18 cellular contexts compared by ENCODE assay signal in genomic region chr6:108731229-108731565, GRCh38.
"Had no signal": no experiment of that assay in that cellular context is flagged by ENCODE, and none has a peak within 500 bp of the region (broad histone marks: within the 10 kb centered on the region; RNA-seq: fewer than 3 reads in every experiment).

No MANE protein-coding gene starts in this region.

- H3K36me3 Mint-ChIP-seq: activated naive CD4-positive, alpha-beta T cell treated with anti-CD3 and anti-CD28 coated beads, Interleukin-2, amount 50 U/mL, for 72 hours had no signal

- H3K4me3 ChIP-seq: colonic mucosa, lung, ovary, sigmoid colon had no signal

- H3K9me3 ChIP-seq: colonic mucosa, ovary, sigmoid colon, thoracic aorta had no signal

- H3K9me3 Mint-ChIP-seq: activated B cell treated with CpG ODN at 0.5 μM for 24 hours; activated CD4-positive, alpha-beta T cell treated with anti-CD3 and anti-CD28 coated beads, Interleukin-2, amount 10 ng/mL, durations not matched to agents 24 days and 14 days; activated naive CD4-positive, alpha-beta T cell treated with anti-CD3 and anti-CD28 coated beads, Interleukin-2, amount 50 U/mL, for 72 hours; activated T-cell treated with anti-CD3 and anti-CD28 coated beads, Interleukin-2, amount 50 U/mL, for 72 hours; neural crest cell had no signal

- DNase-seq: activated B cell treated with CpG ODN at 0.5 μM for 24 hours; activated CD4-positive, alpha-beta T cell treated with anti-CD3 and anti-CD28 coated beads, Interleukin-2, amount 10 ng/mL, durations not matched to agents 24 days and 14 days; activated CD8-positive, alpha-beta memory T cell treated with anti-CD3 and anti-CD28 coated beads, Interleukin-2, amount 50 U/mL, for 48 hours; activated gamma-delta T cell; activated T-cell treated with anti-CD3 and anti-CD28 coated beads, Interleukin-2, amount 50 U/mL, for 72 hours; caudate nucleus; colonic mucosa; effector CD4-positive, alpha-beta T cell; head of caudate nucleus; midbrain; ovary; sigmoid colon; stimulated activated CD4-positive, alpha-beta T cell treated with anti-CD3 and anti-CD28 coated beads, Interleukin-2, amount 100 ng/mL, for 24 hours; T-helper 2 cell had no signal

- H3K4me1 ChIP-seq: colonic mucosa had no signal

- H3K36me3 ChIP-seq: colonic mucosa, ovary, sigmoid colon, thoracic aorta had no signal

- H3K4me1 Mint-ChIP-seq: activated CD4-positive, alpha-beta T cell treated with anti-CD3 and anti-CD28 coated beads, Interleukin-2, amount 10 ng/mL, durations not matched to agents 24 days and 14 days had no signal

- H3K27me3 ChIP-seq: colonic mucosa, ovary, sigmoid colon had no signal

- H3K27ac ChIP-seq: colonic mucosa, ovary, sigmoid colon, thoracic aorta had no signal

- H3K27ac Mint-ChIP-seq: activated B cell treated with CpG ODN at 0.5 μM for 24 hours; activated CD4-positive, alpha-beta T cell treated with anti-CD3 and anti-CD28 coated beads, Interleukin-2, amount 10 ng/mL, durations not matched to agents 24 days and 14 days; activated naive CD4-positive, alpha-beta T cell treated with anti-CD3 and anti-CD28 coated beads, Interleukin-2, amount 50 U/mL, for 72 hours; activated T-cell treated with anti-CD3 and anti-CD28 coated beads, Interleukin-2, amount 50 U/mL, for 72 hours had no signal

- H3K4me3 Mint-ChIP-seq: activated B cell treated with CpG ODN at 0.5 μM for 24 hours; activated CD4-positive, alpha-beta T cell treated with anti-CD3 and anti-CD28 coated beads, Interleukin-2, amount 10 ng/mL, durations not matched to agents 24 days and 14 days; activated T-cell treated with anti-CD3 and anti-CD28 coated beads, Interleukin-2, amount 50 U/mL, for 72 hours; neural crest cell had no signal

- ATAC-seq: activated naive CD4-positive, alpha-beta T cell treated with anti-CD3 and anti-CD28 coated beads, Interleukin-2, amount 50 U/mL, for 72 hours; activated T-cell treated with anti-CD3 and anti-CD28 coated beads, Interleukin-2, amount 50 U/mL, for 72 hours had no signal
